ENCODE assay signal across 8 cellular contexts in the genomic region with DNA sequence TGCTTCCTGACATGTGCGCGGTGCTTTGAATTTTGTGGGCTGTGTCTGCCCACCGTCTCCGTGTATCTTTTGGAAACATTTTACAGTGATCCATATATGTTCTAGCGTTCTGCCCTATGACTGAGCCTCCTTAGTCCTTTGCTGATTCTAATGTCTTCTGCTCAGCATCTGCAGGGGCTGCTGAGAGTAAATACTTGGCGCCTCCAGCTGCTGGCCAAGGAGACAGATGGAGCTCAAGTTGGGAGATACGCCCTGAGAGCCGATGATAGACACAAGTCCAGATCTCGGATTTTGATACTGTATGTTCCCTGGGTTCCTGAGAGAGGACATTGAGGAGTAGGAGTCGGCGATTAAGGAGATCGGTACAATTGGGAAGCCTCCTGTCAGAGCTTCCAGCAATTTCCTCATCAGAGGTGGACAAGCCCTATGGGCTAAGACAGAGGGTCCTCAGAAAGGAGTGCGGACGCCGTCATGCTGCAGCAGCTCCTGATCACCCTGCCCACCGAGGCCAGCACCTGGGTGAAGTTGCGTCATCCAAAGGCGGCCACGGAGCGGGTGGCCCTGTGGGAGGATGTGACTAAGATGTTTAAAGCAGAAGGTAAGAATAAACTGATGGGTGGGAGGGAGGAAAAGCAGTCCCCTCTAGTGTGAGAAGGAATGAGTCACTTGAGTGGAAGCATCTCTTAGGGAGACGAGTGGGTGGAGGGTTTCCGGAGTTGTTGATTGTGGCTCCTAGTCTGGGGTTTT. TPM values are rescaled to one million over a fixed set of nuclear protein-coding genes. Genes with fewer than 3 reads are reported as not detected.
DNase-seq lines count a peak whose midpoint lies in the region; ATAC-seq and TF ChIP-seq lines count a peak whose summit lies in the region.

No MANE protein-coding gene starts in this region.

- peaks cover 8% of the 10 kb centered on the region for H3K4me1 ChIP-seq in A673 (ENCODE audit: insufficient read depth, low read length, poor library complexity, severe bottlenecking)
- peaks cover 3% of the 10 kb centered on the region for H3K4me1 ChIP-seq in RWPE2 (ENCODE audit: insufficient read depth, poor library complexity, severe bottlenecking)
- H3K4me1 ChIP-seq in psoas muscle: no peaks in the 10 kb centered on the region
- peaks cover 9% of the 10 kb centered on the region for H3K4me1 ChIP-seq in upper lobe of right lung

- intact Hi-C loops in A673 (cut with micrococcal nuclease; ENCODE audit: unreplicated experiment) (no loop called here), left cardiac atrium (cut with DNase I) (no loop called here), psoas muscle (cut with DNase I) (no loop called here), upper lobe of right lung (cut with DNase I) (no loop called here)

- TF ChIP-seq CTCF in A673 (conservative IDR thresholded peaks at IDR 0.05; ENCODE audit: low read depth, low read length): no peak
- no peak for TF ChIP-seq CTCF in RWPE2 (IDR thresholded peaks at IDR 0.05; ENCODE audit: poor library complexity, severe bottlenecking)
- TF ChIP-seq CTCF in psoas muscle (IDR thresholded peaks at IDR 0.05): no peak
- no peak for TF ChIP-seq CTCF in upper lobe of right lung (IDR thresholded peaks at IDR 0.05)

- DNase-seq in A673 (ENCODE audit: low spot score) (peak; percentile 83), RWPE2 (ENCODE audit: low spot score) (no peak), left cardiac atrium (peak; percentile 46), psoas muscle (peak in 1 of 2 donors; percentile 20), upper lobe of right lung (no peak)

- H3K27me3 Mint-ChIP-seq in activated naive CD4-positive, alpha-beta T cell treated with anti-CD3 and anti-CD28 coated beads, Interleukin-2, amount 50 U/mL, for 24 hours: no peaks in the 10 kb centered on the region

- CTCF ChIA-PET in A673 (lab: Charles Lee): interaction anchor here (0.6 to 0.9 kb wide), 3 partner anchors 11 to 22 kb away, joined by 3 to 4 read pairs (median 4); no protein-coding TSS in a partner anchor

- peaks cover 39% of the 10 kb centered on the region for H3K4me1 Mint-ChIP-seq in activated naive CD4-positive, alpha-beta T cell treated with anti-CD3 and anti-CD28 coated beads, Interleukin-2, amount 50 U/mL, for 24 hours

- H3K9me3 ChIP-seq in A673 (ENCODE audit: low read depth, low read length, poor library complexity, severe bottlenecking) (peaks cover 21% of the 10 kb centered on the region), RWPE2 (ENCODE audit: severe bottlenecking) (peaks cover 12% of the 10 kb centered on the region), psoas muscle (peaks cover 6% of the 10 kb centered on the region), upper lobe of right lung (peaks cover 6% of the 10 kb centered on the region)

- 7 to 19% (median 16%) methylated on average over 22 of the region's 22 CpGs for WGBS in psoas muscle, 3 donors

- H3K36me3 Mint-ChIP-seq in activated naive CD4-positive, alpha-beta T cell treated with anti-CD3 and anti-CD28 coated beads, Interleukin-2, amount 50 U/mL, for 24 hours: peaks cover 43% of the 10 kb centered on the region

- H3K4me3 Mint-ChIP-seq in activated naive CD4-positive, alpha-beta T cell treated with anti-CD3 and anti-CD28 coated beads, Interleukin-2, amount 50 U/mL, for 24 hours: peak overlapping the region; percentile 91

- ATAC-seq in GM18868 (IDR thresholded peaks at IDR 0.05; ENCODE audit: unreplicated experiment) (peak; percentile 42), HG03342 (IDR thresholded peaks at IDR 0.05; ENCODE audit: unreplicated experiment) (peak; percentile 6), RWPE2 (ENCODE audit: low read depth) (peak; percentile 49), left cardiac atrium (peak; percentile 10 to 42), psoas muscle (peak; percentile 23 to 39 (median 32)), upper lobe of right lung (peak; percentile 15)

- TSS peak; percentile 83 for BruUV-seq in A673 (replicated peaks; lab: Mats Ljungman, UMichigan)

- H3K4me3 ChIP-seq in A673 (ENCODE audit: low read depth, low read length, poor library complexity, severe bottlenecking) (peak overlapping the region; percentile 74), RWPE2 (ENCODE audit: severe bottlenecking) (peak overlapping the region; percentile 43), psoas muscle (peak overlapping the region; percentile 81), upper lobe of right lung (peak overlapping the region; percentile 66)

- H3K36me3 ChIP-seq in A673 (ENCODE audit: insufficient read depth, low read length, poor library complexity, severe bottlenecking): peaks cover 26% of the 10 kb centered on the region
- H3K36me3 ChIP-seq in RWPE2 (ENCODE audit: low read depth): peaks cover 12% of the 10 kb centered on the region
- H3K36me3 ChIP-seq in psoas muscle (ENCODE audit: insufficient read depth in 1 of 2, low read depth in 1 of 2): no peaks in the 10 kb centered on the region
- no peaks in the 10 kb centered on the region for H3K36me3 ChIP-seq in upper lobe of right lung

- H3K27me3 ChIP-seq in A673 (replicated peaks; ENCODE audit: insufficient read depth, low read depth, low read length, poor library complexity): no peaks in the 10 kb centered on the region
- H3K27me3 ChIP-seq in RWPE2 (ENCODE audit: insufficient read depth, poor library complexity, severe bottlenecking): no peaks in the 10 kb centered on the region
- H3K27me3 ChIP-seq in psoas muscle (ENCODE audit: insufficient read depth in 3 of 3, low read length in 2 of 3): no peaks in the 10 kb centered on the region
- H3K27me3 ChIP-seq in upper lobe of right lung: no peaks in the 10 kb centered on the region

- POLR2A ChIA-PET in A673 (lab: Charles Lee; ENCODE audit: low non-redundant PET): interaction anchor here (0.9 kb wide), 1 partner anchor 81 kb away, joined by 4 read pairs; the partner anchor contains the start of gene ZNF684

- peak overlapping the region; percentile 86 for H3K27ac ChIP-seq in A673 (ENCODE audit: low read depth, low read length, poor library complexity, severe bottlenecking)
- peak overlapping the region; percentile 75 for H3K27ac ChIP-seq in RWPE2 (ENCODE audit: poor library complexity, severe bottlenecking)
- H3K27ac ChIP-seq in psoas muscle: peak overlapping the region; percentile 62
- H3K27ac ChIP-seq in upper lobe of right lung: peak overlapping the region; percentile 69

- H3K9me3 Mint-ChIP-seq in activated naive CD4-positive, alpha-beta T cell treated with anti-CD3 and anti-CD28 coated beads, Interleukin-2, amount 50 U/mL, for 24 hours: peaks cover 22% of the 10 kb centered on the region

- H3K27ac Mint-ChIP-seq in activated naive CD4-positive, alpha-beta T cell treated with anti-CD3 and anti-CD28 coated beads, Interleukin-2, amount 50 U/mL, for 24 hours: peak overlapping the region; percentile 97

RNA-seq across cellular contexts. Expression of gene ZFP69B, which starts 0.4 kb away (rescaled TPM):
- total RNA-seq in A673 (2021) (14.1 and 18.5 TPM in 2 replicates), left cardiac atrium (1 to 10 TPM; 1.1 to 1.2 TPM), psoas muscle (under 1 TPM; 0.32 to 0.86 (median 0.49) TPM), upper lobe of right lung (1.3 TPM)
- polyA plus RNA-seq in psoas muscle: 1 to 10 TPM in 2 of 3 donors, under 1 TPM in 1; 0.25 to 1.4 (median 1.1) TPM

RNA-seq across cellular contexts. Expression of gene ZFP69, which starts 26.4 kb away (rescaled TPM):
- total RNA-seq in A673 (2021) (6.7 and 7.1 TPM in 2 replicates), left cardiac atrium (1 to 10 TPM; 2.3 to 2.5 TPM), psoas muscle (under 1 TPM; 0.18 to 0.54 (median 0.46) TPM), upper lobe of right lung (2.8 TPM)
- polyA plus RNA-seq in psoas muscle: under 1 TPM; 0.16 to 0.51 (median 0.25) TPM

RNA-seq across cellular contexts. Expression of gene EXO5, which starts 57.9 kb away (rescaled TPM):
- 15.1 and 20.3 TPM in 2 replicates for total RNA-seq in A673 (2021)
- 1 to 10 TPM; 4.4 to 5.1 TPM for total RNA-seq in left cardiac atrium
- total RNA-seq in psoas muscle: 1 to 10 TPM; 2.2 to 3.2 (median 2.8) TPM
- 1 to 10 TPM; 3.2 to 8.5 (median 4.4) TPM for polyA plus RNA-seq in psoas muscle
- 5.7 TPM for total RNA-seq in upper lobe of right lung

Comparison
In these comparisons a context has a peak if more than half of its experiments do, and no peak if none do; other contexts are left out.
1. DNase-seq: peak in A673 (single experiment) and left cardiac atrium (single experiment); none in RWPE2 (single experiment) and upper lobe of right lung (single experiment).
2. Peak in every context shown above with its lines, with median percentiles within 50 percentile points of each other: H3K27ac ChIP-seq, H3K4me3 ChIP-seq and ATAC-seq.